ENCODE assay signal across 9 cellular contexts in genomic region chr7:73681031-73681430, GRCh38. TPM values are rescaled to one million over a fixed set of nuclear protein-coding genes. Genes with fewer than 3 reads are reported as not detected.
A peak's percentile ranks its signal among the peaks of the same experiment; 100 is the strongest.
DNase-seq lines count a peak whose midpoint lies in the region; ATAC-seq and TF ChIP-seq lines count a peak whose summit lies in the region.
"Had no signal": no experiment of that assay in that cellular context is flagged by ENCODE, and none has a peak within 500 bp of the region (broad histone marks: within the 10 kb centered on the region; RNA-seq: fewer than 3 reads in every experiment).

No MANE protein-coding gene starts in this region.

- H3K4me2 ChIP-seq in OCI-LY7 (ENCODE audit: low read length), result peak overlapping the region; percentile 85

- intact Hi-C loops in OCI-LY7 (cut with micrococcal nuclease; ENCODE audit: unreplicated experiment), result no loop called here

- DNase-seq in EL (peak; percentile 47), OCI-LY7 (ENCODE audit: low spot score) (no peak), dermis blood vessel endothelial cell (peak; percentile 19), SHP77 treated with DMSO at 0.1 percent for 48 hours (lab: John Stamatoyannopoulos, UW) (no peak)
- DNase-seq in stimulated activated CD4-positive, alpha-beta T cell treated with anti-CD3 and anti-CD28 coated beads, Interleukin-4, amount 100 ng/mL, for 1 hour, result no peak
- DNase-seq: activated CD4-positive, CD25-positive, alpha-beta regulatory T cell treated with anti-CD3 and anti-CD28 coated beads, Interleukin-2, amount 50 U/mL, for 72 hours; NCI-H748 treated with DMSO at 0.1 percent for 48 hours had no signal

- TF ChIP-seq CTCF in OCI-LY7 (conservative IDR thresholded peaks at IDR 0.05; ENCODE audit: low read length), result no peak

- H3K4me3 ChIP-seq in OCI-LY7 (ENCODE audit: low read depth, low read length, poor library complexity, severe bottlenecking) (peak overlapping the region; percentile 85), neuron (ENCODE audit: low read length) (peak overlapping the region; percentile 77)

- peaks cover 25% of the 10 kb centered on the region for H3K36me3 ChIP-seq in OCI-LY7 (ENCODE audit: insufficient read depth, low read length)
- H3K36me3 ChIP-seq in neuron (ENCODE audit: insufficient read depth, low read length), result peaks cover 16% of the 10 kb centered on the region

- POLR2A ChIA-PET in OCI-LY7 (lab: Charles Lee), result no interaction called here

- no TSS peak for BruUV-seq in OCI-LY7 (replicated peaks; lab: Mats Ljungman, UMichigan)

- H2AFZ ChIP-seq in OCI-LY7 (ENCODE audit: low read length), result no peak overlapping the region
- H2AFZ ChIP-seq in neuron (ENCODE audit: low read depth, low read length), result no peak overlapping the region

- CTCF ChIA-PET in OCI-LY7 (lab: Charles Lee; ENCODE audit: unreplicated experiment), result no interaction called here

- H3K4me1 ChIP-seq in OCI-LY7 (ENCODE audit: insufficient read depth, low read length, poor library complexity, severe bottlenecking) (peaks cover 32% of the 10 kb centered on the region), neuron (ENCODE audit: insufficient read depth, low read length) (peaks cover 30% of the 10 kb centered on the region)

- H3K9me3 ChIP-seq in OCI-LY7 (ENCODE audit: low read length), result no peaks in the 10 kb centered on the region
- peaks cover 5% of the 10 kb centered on the region for H3K9me3 ChIP-seq in neuron (ENCODE audit: low read length)

- 0 out of 2 replicates have a peak, but pooled peaks cover 8% of the 10 kb centered on the region for H4K20me1 ChIP-seq in OCI-LY7 (ENCODE audit: insufficient read depth, low read length)

- no peaks in the 10 kb centered on the region for H3K27me3 ChIP-seq in neuron (ENCODE audit: insufficient read depth, low read length)

- H3K79me2 ChIP-seq in OCI-LY7 (ENCODE audit: insufficient read depth, low read depth, low read length), result peaks cover 57% of the 10 kb centered on the region

- no peaks in the 10 kb centered on the region for H3K9me2 ChIP-seq in OCI-LY7 (ENCODE audit: insufficient read depth, low read length)

- no peak overlapping the region for H3K27ac ChIP-seq in OCI-LY7 (ENCODE audit: low read depth, low read length, poor library complexity, severe bottlenecking)

- ATAC-seq in GM21529 (IDR thresholded peaks at IDR 0.05; ENCODE audit: unreplicated experiment), result no peak

RNA-seq across cellular contexts. Expression of gene DNAJC30, which starts 2.2 kb away (rescaled TPM):
- total RNA-seq in OCI-LY7 (2014; rRNA removed; shearing (Covaris generic)), result 4.0 and 5.9 TPM in 2 replicates
- total RNA-seq in OCI-LY7 (2022) (11.8 and 13.7 TPM in 2 replicates), dermis blood vessel endothelial cell (0.85 and 1.3 TPM in 2 replicates)

RNA-seq across cellular contexts. Expression of gene BUD23, which starts 2.4 kb away (rescaled TPM):
- total RNA-seq in OCI-LY7 (2014; rRNA removed; shearing (Covaris generic)), result 58.1 and 65.0 TPM in 2 replicates
- total RNA-seq in OCI-LY7 (2022) (75.8 and 91.1 TPM in 2 replicates), dermis blood vessel endothelial cell (27.0 and 31.5 TPM in 2 replicates)

RNA-seq across cellular contexts. Expression of gene VPS37D, which starts 13.4 kb away (rescaled TPM):
- total RNA-seq in OCI-LY7 (2014; rRNA removed; shearing (Covaris generic)), result 2.4 and 5.3 TPM in 2 replicates
- 5.2 and 5.3 TPM in 2 replicates for total RNA-seq in OCI-LY7 (2022)
- total RNA-seq in dermis blood vessel endothelial cell, result 2.5 and 5.4 TPM in 2 replicates

RNA-seq across cellular contexts. Expression of gene STX1A, which starts 38.4 kb away (rescaled TPM):
- 5.3 and 11.3 TPM in 2 replicates for total RNA-seq in OCI-LY7 (2014; rRNA removed; shearing (Covaris generic))
- 5.7 TPM in 2 replicates for total RNA-seq in OCI-LY7 (2022)
- total RNA-seq in dermis blood vessel endothelial cell, result 10.7 and 11.4 TPM in 2 replicates

RNA-seq across cellular contexts. Expression of gene MLXIPL, which starts 56.7 kb away (rescaled TPM):
- total RNA-seq in OCI-LY7 (2014; rRNA removed; shearing (Covaris generic)), result not detected in 2 replicates
- not detected in 2 replicates for total RNA-seq in OCI-LY7 (2022)
- not detected in 2 replicates for total RNA-seq in dermis blood vessel endothelial cell

Comparison
In these comparisons a context has a peak if more than half of its experiments do, and no peak if none do; other contexts are left out.
1. DNase-seq: peak in EL (single experiment) and dermis blood vessel endothelial cell (single experiment); none in OCI-LY7 (single experiment), stimulated activated CD4-positive, alpha-beta T cell treated with anti-CD3 and anti-CD28 coated beads, Interleukin-4, amount 100 ng/mL, for 1 hour (single experiment) and SHP77 treated with DMSO at 0.1 percent for 48 hours (single experiment).